In genomic region chr3:108401836-108402235, GRCh38 we compare ENCODE assay signal across 28 cellular contexts.
"Had no signal": no experiment of that assay in that cellular context is flagged by ENCODE, and none has a peak within 500 bp of the region (broad histone marks: within the 10 kb centered on the region; RNA-seq: fewer than 3 reads in every experiment).

No MANE protein-coding gene starts in this region.

- H3K4me3 Mint-ChIP-seq: dendritic cell treated with granulocyte-macrophage colony-stimulating factor and Interleukin-4, amounts not matched to agents 40 ng/mL and 50 ng/mL, for 4 days; effector memory CD8-positive, alpha-beta T cell; endodermal cell; mesothelial cell of epicardium; naive B cell had no signal

- H3K27ac Mint-ChIP-seq: dendritic cell treated with granulocyte-macrophage colony-stimulating factor and Interleukin-4, amounts not matched to agents 40 ng/mL and 50 ng/mL, for 4 days; effector memory CD8-positive, alpha-beta T cell; endodermal cell; mesothelial cell of epicardium had no signal

- ATAC-seq: effector memory CD8-positive, alpha-beta T cell; esophagus mucosa; gastrocnemius medialis; heart right ventricle; left cardiac atrium; left lung; left ventricle myocardium superior; lower lobe of right lung; mucosa of descending colon had no signal

- DNase-seq: colonic mucosa; cortex of kidney; effector CD8-positive, alpha-beta T cell; effector memory CD8-positive, alpha-beta T cell; endodermal cell; erythroblast; esophagus squamous epithelium; foreskin fibroblast; foreskin melanocyte; gastrocnemius medialis; glutamatergic neuron; head of caudate nucleus; heart right ventricle; hippocampal formation; left cardiac atrium; left lung; left ventricle myocardium superior; lower lobe of right lung; mesenchymal stem cell; mucosa of descending colon; naive B cell had no signal

- H3K27me3 Mint-ChIP-seq: dendritic cell treated with granulocyte-macrophage colony-stimulating factor and Interleukin-4, amounts not matched to agents 40 ng/mL and 50 ng/mL, for 4 days had no signal

- H3K9me3 ChIP-seq: colonic mucosa, esophagus squamous epithelium, gastrocnemius medialis, left lung, lower lobe of right lung, mucosa of descending colon had no signal

- H3K36me3 Mint-ChIP-seq: mesothelial cell of epicardium had no signal

- FAIRE-seq: endometrium, islet of Langerhans, keratinocyte had no signal

- H3K4me1 ChIP-seq: colonic mucosa, gastrocnemius medialis had no signal

- H3K27ac ChIP-seq: colonic mucosa, epithelial cell of prostate, esophagus squamous epithelium, gastrocnemius medialis, heart right ventricle, left lung, lower lobe of right lung had no signal

- H3K9me3 Mint-ChIP-seq: dendritic cell treated with granulocyte-macrophage colony-stimulating factor and Interleukin-4, amounts not matched to agents 40 ng/mL and 50 ng/mL, for 4 days; effector memory CD8-positive, alpha-beta T cell; endodermal cell had no signal

- H3K4me3 ChIP-seq: colonic mucosa, esophagus squamous epithelium, gastrocnemius medialis, heart right ventricle, left lung, lower lobe of right lung, mucosa of descending colon had no signal
